Comparison of ENCODE assay signal across 8 cellular contexts in genomic region chr3:161372321-161373260, GRCh38. TPM values are rescaled to one million over a fixed set of nuclear protein-coding genes. Genes with fewer than 3 reads are reported as not detected.
A peak's percentile ranks its signal among the peaks of the same experiment; 100 is the strongest.
DNase-seq lines count a peak whose midpoint lies in the region; ATAC-seq, FAIRE-seq and TF ChIP-seq lines count a peak whose summit lies in the region.

No MANE protein-coding gene starts in this region.

- peak overlapping the region; percentile 89 to 94 for H3K4me2 ChIP-seq in H1 (ENCODE audit: insufficient read depth in 1 of 2, low read depth in 2 of 2, low read length in 2 of 2)

- no peak for TF ChIP-seq RAD21 in H1 (IDR thresholded peaks at IDR 0.05 in 1 of 2, conservative IDR thresholded peaks at IDR 0.05 in 1 of 2; ENCODE audit: low read depth in 2 of 2, low read length in 2 of 2)

- TF ChIP-seq CTCF in activated B cell treated with CpG ODN at 0.5 μM for 24 hours (IDR thresholded peaks at IDR 0.05) (no peak), H1 (IDR thresholded peaks at IDR 0.05; ENCODE audit: control extremely low read depth in 1 of 3, insufficient read depth in 1 of 3, low read depth in 1 of 3, low read length in 3 of 3) (peak in 1 of 3 experiments; percentile 2; a peak in 1 of 4 replicates)

- H4K8ac ChIP-seq in H1 (ENCODE audit: extremely low read depth, insufficient read depth, low read length), result peak overlapping the region; percentile 51; the same call in 1 of the 2 replicates

- peak overlapping the region; percentile 66; the same call in 1 of the 2 replicates for H2BK5ac ChIP-seq in H1 (ENCODE audit: low read depth, low read length)

- peak overlapping the region; percentile 34 for H3K56ac ChIP-seq in H1 (replicated peaks; ENCODE audit: insufficient read length, low read depth, low read length)

- H3K23me2 ChIP-seq in H1 (ENCODE audit: low read depth, low read length), result peaks cover 14% of the 10 kb centered on the region; the same call in 1 of the 2 replicates

- H3K27me3 ChIP-seq in H1 (replicated peaks in 1 of 4; ENCODE audit: control insufficient read depth in 3 of 4, extremely low read depth in 1 of 4, insufficient read depth in 3 of 4, low read length in 3 of 4) (peaks cover 0 to 3% (median under 1%) of the 10 kb centered on the region in 4 experiments; a peak in 1 of 7 replicates), stomach smooth muscle (ENCODE audit: control insufficient read depth in 1 of 2, insufficient read depth in 2 of 2, low read length in 2 of 2) (peaks cover 0 to 4% of the 10 kb centered on the region in 2 donors)

- peaks cover 61% of the 10 kb centered on the region for H3K27me3 Mint-ChIP-seq in activated B cell treated with CpG ODN at 0.5 μM for 24 hours

- H3K4me3 Mint-ChIP-seq in activated B cell treated with CpG ODN at 0.5 μM for 24 hours, result peak overlapping the region; percentile 68

- H3K4me3 ChIP-seq in H1 (ENCODE audit: extremely low read depth in 1 of 4, insufficient read depth in 2 of 4, low read depth in 3 of 4, low read length in 4 of 4) (peak overlapping the region; percentile 67 to 82 (median 70)), stomach smooth muscle (ENCODE audit: low read length in 2 of 2) (peak overlapping the region; percentile 80 to 89)

- DNase-seq in Daoy (ENCODE audit: low read depth) (peak; percentile 32), Kasumi-1 (lab: John Stamatoyannopoulos, UW) (peak; percentile 13 to 31), activated B cell treated with CpG ODN at 0.5 μM for 24 hours (no peak), H1 (ENCODE audit: low read depth in 1 of 2, low spot score in 2 of 2) (peak in 1 of 2 experiments; percentile 73), medulla oblongata (ENCODE audit: extremely low spot score) (peak; percentile 20), SW 1271 (lab: John Stamatoyannopoulos, UW) (no peak)

- no peak overlapping the region for H3K23ac ChIP-seq in H1 (ENCODE audit: insufficient read length)

- H2AFZ ChIP-seq in H1 (ENCODE audit: low read length), result peak overlapping the region; percentile 54

- CTCF ChIA-PET in activated B cell treated with CpG ODN at 0.5 μM for 24 hours (lab: Charles Lee), result no interaction called here
- CTCF ChIA-PET in H1 (lab: Charles Lee; ENCODE audit: partially characterized antibody), result interaction anchor here (0.6 to 2.1 kb wide), 10 partner anchors 17 to 539 kb away, joined by 3 to 8 read pairs (median 4); no protein-coding TSS in a partner anchor

- no peaks in the 10 kb centered on the region for H3K79me1 ChIP-seq in H1 (ENCODE audit: low read depth, low read length)

- H4K91ac ChIP-seq in H1 (replicated peaks; ENCODE audit: insufficient read length, low read length), result no peak overlapping the region

- H3K27ac Mint-ChIP-seq in activated B cell treated with CpG ODN at 0.5 μM for 24 hours, result no peak overlapping the region

- peak overlapping the region; percentile 85; the same call in 1 of the 2 replicates for H2BK15ac ChIP-seq in H1 (ENCODE audit: low read length)

- TF ChIP-seq POLR2A in H1 (IDR thresholded peaks at IDR 0.05; ENCODE audit: control extremely low read depth in 1 of 2, low read depth in 2 of 2, low read length in 2 of 2), result no peak; a peak in 1 of 3 replicates

- ATAC-seq in GM21576 (IDR thresholded peaks at IDR 0.05; ENCODE audit: unreplicated experiment), result peak; percentile 36
- no peak for ATAC-seq in activated B cell treated with CpG ODN at 0.5 μM for 24 hours (ENCODE audit: low read depth)

- H2AK5ac ChIP-seq in H1 (ENCODE audit: low read depth, low read length), result no peak overlapping the region

- H3K27ac ChIP-seq in H1 (ENCODE audit: low read depth, low read length), result no peak overlapping the region; the same call in 1 of the 2 replicates
- no peak overlapping the region for H3K27ac ChIP-seq in stomach smooth muscle (ENCODE audit: low read length)

- H3K4me1 Mint-ChIP-seq in activated B cell treated with CpG ODN at 0.5 μM for 24 hours, result peaks cover 19% of the 10 kb centered on the region

- H3K36me3 Mint-ChIP-seq in activated B cell treated with CpG ODN at 0.5 μM for 24 hours (ENCODE audit: low read depth), result no peaks in the 10 kb centered on the region

- H4K20me1 ChIP-seq in H1 (replicated peaks in 1 of 2; ENCODE audit: control insufficient read depth in 1 of 2, insufficient read depth in 2 of 2, low read length in 2 of 2), result no peaks in the 10 kb centered on the region

- H2BK120ac ChIP-seq in H1 (replicated peaks; ENCODE audit: low read depth, low read length), result no peak overlapping the region

- H3K14ac ChIP-seq in H1 (ENCODE audit: insufficient read length), result no peak overlapping the region

- peak overlapping the region; percentile 84 for H3K18ac ChIP-seq in H1 (ENCODE audit: extremely low read depth, low read length)

- H2BK12ac ChIP-seq in H1 (ENCODE audit: low read depth, low read length), result peak overlapping the region; percentile 68

- H3K9ac ChIP-seq in H1 (replicated peaks in 1 of 4; ENCODE audit: extremely low read depth in 1 of 4, low read depth in 3 of 4, low read length in 3 of 4) (peak overlapping the region; percentile 46 to 71 (median 54)), stomach smooth muscle (ENCODE audit: low read length in 2 of 2) (peak overlapping the region; percentile 30 to 43)

- H3K4ac ChIP-seq in H1 (replicated peaks; ENCODE audit: insufficient read length, low read depth, low read length), result no peak overlapping the region

- no peaks in the 10 kb centered on the region for H3K9me3 Mint-ChIP-seq in activated B cell treated with CpG ODN at 0.5 μM for 24 hours

- H4K5ac ChIP-seq in H1 (ENCODE audit: insufficient read length, low read depth, low read length), result peak overlapping the region; percentile 55

- POLR2A ChIA-PET in activated B cell treated with CpG ODN at 0.5 μM for 24 hours (lab: Charles Lee) (no interaction called here), H1 (lab: Charles Lee; ENCODE audit: partially characterized antibody) (interaction anchor here (0.6 to 1.6 kb wide), 6 partner anchors 11 to 48 kb away, joined by 3 to 8 read pairs (median 4); no protein-coding TSS in a partner anchor)

- H3K4me1 ChIP-seq in H1 (replicated peaks in 1 of 4; ENCODE audit: control insufficient read depth in 3 of 4, insufficient read depth in 4 of 4, low read length in 3 of 4) (peaks cover 2 to 13% (median 9%) of the 10 kb centered on the region in 4 experiments), stomach smooth muscle (ENCODE audit: control insufficient read depth, insufficient read depth, low read length) (peaks cover 10% of the 10 kb centered on the region)

- intact Hi-C loops in activated B cell treated with CpG ODN at 0.5 μM for 24 hours (cut with micrococcal nuclease), result no loop called here

- H3K9me3 ChIP-seq in H1 (ENCODE audit: insufficient read depth in 2 of 2, low read depth in 1 of 2, low read length in 1 of 2), result no peaks in the 10 kb centered on the region
- H3K9me3 ChIP-seq in stomach smooth muscle (ENCODE audit: control insufficient read depth in 2 of 2, low read length in 2 of 2), result no peaks in the 10 kb centered on the region

- H3K79me2 ChIP-seq in H1 (ENCODE audit: control insufficient read depth in 1 of 2, insufficient read depth in 2 of 2, low read length in 2 of 2), result peaks cover 0 to 7% of the 10 kb centered on the region in 2 experiments; a peak in 1 of 4 replicates

- no peak for FAIRE-seq in H1 (lab: Jason Lieb, UNC)

- 4% methylated on average over 54 of the region's 55 CpGs; no CpG with 5 or more reads in 1 of the 2 experiments for WGBS in H1 (ENCODE audit: extremely low coverage in 1 of 2, insufficient coverage in 1 of 2, insufficient read length in 1 of 2, insufficient replicate concordance in 2 of 2, low coverage in 1 of 2, low lambda C conversion rate in 2 of 2, missing lambda C conversion rate in 1 of 2), 2 experiments

- peak overlapping the region; percentile 67; the same call in 1 of the 2 replicates for H2BK20ac ChIP-seq in H1 (ENCODE audit: low read length)

- no peak for TF ChIP-seq EP300 in H1 (IDR thresholded peaks at IDR 0.05; ENCODE audit: borderline replicate concordance in 1 of 2, low read depth in 2 of 2, low read length in 2 of 2)

- H3K36me3 ChIP-seq in H1 (ENCODE audit: control insufficient read depth in 2 of 4, insufficient read depth in 4 of 4, low read length in 3 of 4) (no peaks in the 10 kb centered on the region; a peak in 1 of 8 replicates), stomach smooth muscle (ENCODE audit: control insufficient read depth in 2 of 2, insufficient read depth in 2 of 2, low read length in 2 of 2) (no peaks in the 10 kb centered on the region)

TF ChIP-seq in H1, 55 proteins besides CTCF, POLR2A, EP300 and RAD21 (continues in another document):
- TF ChIP-seq POLR2AphosphoS5 (IDR thresholded peaks at IDR 0.05; ENCODE audit: low read depth, low read length), result 0 out of 2 replicates have a peak, but pooled peaks have one; percentile 35
- TF ChIP-seq NRF1 (IDR thresholded peaks at IDR 0.05; ENCODE audit: low read depth, low read length), result no peak
- TF ChIP-seq RBBP5 (IDR thresholded peaks at IDR 0.05; ENCODE audit: borderline replicate concordance, low read depth, low read length), result peak; percentile 72; the same call in 1 of the 2 replicates
- peak; percentile 28; the same call in 1 of the 2 replicates for TF ChIP-seq PHF8 (conservative IDR thresholded peaks at IDR 0.05; ENCODE audit: low read depth, low read length)
- TF ChIP-seq ASH2L (IDR thresholded peaks at IDR 0.05; ENCODE audit: low read length), result peak; percentile 39
- no peak for TF ChIP-seq GTF2F1 (IDR thresholded peaks at IDR 0.05; ENCODE audit: borderline replicate concordance, low read depth, low read length)
- TF ChIP-seq YY1 (IDR thresholded peaks at IDR 0.05; ENCODE audit: low read depth, low read length), result peak; percentile 68; the same call in 1 of the 2 replicates
- no peak for TF ChIP-seq USF2 (IDR thresholded peaks at IDR 0.05; ENCODE audit: low read length)

RNA-seq across cellular contexts. Expression of gene SPTSSB, which starts 1.3 kb away (rescaled TPM):
- not detected in 2 replicates for total RNA-seq in Daoy (2014; rRNA removed; shearing (Covaris generic))
- total RNA-seq in activated B cell treated with CpG ODN at 0.5 μM for 24 hours, result not detected in 2 replicates
- 11.7 and 33.4 TPM in 2 replicates for total RNA-seq in H1 (2021; fragmentation: NEBNext Ultra II Directional; extraction: Animal tissue kit (Norgen Biotek cat#: 25700))
- polyA plus RNA-seq in H1 (2011; rRNA removed), result 17.7 and 52.5 TPM in 2 replicates
- 12.5 TPM for polyA plus RNA-seq in H1 (2011; cell fraction: cytosol; rRNA removed)
- 16.3 TPM for polyA plus RNA-seq in H1 (2011; cell fraction: nucleus; rRNA removed)
- 5.6 to 13.9 TPM (median 10.4 TPM) in 4 replicates for polyA plus RNA-seq in H1 (2012, experiment 1 of 2)
- 1.1 TPM for polyA plus RNA-seq in H1 (2012, experiment 2 of 2)
- 21.8 TPM for polyA plus RNA-seq in H1 (2013, experiment 1 of 2)
- 23.2 TPM for polyA plus RNA-seq in H1 (2013, experiment 2 of 2)
- 9.3 and 13.2 TPM in 2 replicates for polyA minus RNA-seq in H1 (2011; rRNA and poly(A)+ RNA removed)
- 12.0 TPM for polyA minus RNA-seq in H1 (2011; cell fraction: cytosol; rRNA and poly(A)+ RNA removed)
- 23.0 TPM for polyA minus RNA-seq in H1 (2011; cell fraction: nucleus; rRNA and poly(A)+ RNA removed)

Comparison
In these comparisons a context has a peak if more than half of its experiments do, and no peak if none do; other contexts are left out.
1. DNase-seq: peak in Daoy (single experiment), Kasumi-1 (2 of 2) and medulla oblongata (single experiment); none in activated B cell treated with CpG ODN at 0.5 μM for 24 hours (single experiment) and SW 1271 (0 of 2).
2. RNA of gene SPTSSB, which starts 1.3 kb away (total RNA-seq): 11.7 to 33.4 TPM in H1; not detected in activated B cell treated with CpG ODN at 0.5 μM for 24 hours and not detected in Daoy; every median in the first group is over 10 times any median in the second.